In the genomic region with DNA sequence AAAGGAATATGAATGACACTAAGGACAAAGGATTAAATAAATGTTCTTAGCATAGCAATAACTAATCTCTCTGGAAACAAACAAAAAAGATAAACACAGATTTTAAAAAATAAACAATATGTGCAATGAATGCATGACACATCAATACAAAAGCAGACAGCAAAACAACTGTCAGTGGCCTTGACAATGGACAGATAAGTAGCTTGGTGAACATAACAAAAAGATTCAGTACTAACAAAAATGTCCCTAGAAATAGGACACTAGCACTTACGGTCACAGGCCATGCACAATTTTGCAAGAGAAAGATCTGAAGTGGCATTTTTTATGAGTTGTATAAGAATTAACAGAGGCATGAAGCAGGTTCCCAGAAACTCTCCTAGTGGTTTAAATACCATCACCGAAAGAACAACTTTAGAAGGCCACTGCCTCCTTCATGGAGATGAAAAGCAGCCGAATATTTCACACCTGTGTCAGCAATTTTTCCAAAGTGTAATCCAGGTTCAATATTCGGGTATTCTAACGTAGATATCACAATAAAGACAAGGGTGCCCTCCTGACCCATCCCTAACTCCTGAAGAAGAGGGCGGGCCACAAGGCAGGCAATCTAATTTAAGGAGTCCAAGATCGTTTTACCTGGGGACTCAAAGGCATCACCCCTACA, we compare ENCODE assay signal across 16 cellular contexts.
DNase-seq lines count a peak whose midpoint lies in the region; ATAC-seq, FAIRE-seq and TF ChIP-seq lines count a peak whose summit lies in the region.
"Had no signal": no experiment of that assay in that cellular context is flagged by ENCODE, and none has a peak within 500 bp of the region (broad histone marks: within the 10 kb centered on the region; RNA-seq: fewer than 3 reads in every experiment).

No MANE protein-coding gene starts in this region.

- peaks cover 67% of the 10 kb centered on the region for H3K4me1 ChIP-seq in HepG2 (ENCODE audit: insufficient read depth, low read length)
- H3K4me1 ChIP-seq in upper lobe of left lung, result peaks cover 63 to 94% (median 76%) of the 10 kb centered on the region in 4 donors

- peaks cover 38% of the 10 kb centered on the region for H3K36me3 Mint-ChIP-seq in activated T-cell treated with anti-CD3 and anti-CD28 coated beads, Interleukin-2, amount 50 U/mL, for 4 hours (ENCODE audit: insufficient read depth)
- peaks cover 100% of the 10 kb centered on the region for H3K36me3 Mint-ChIP-seq in activated T-helper 17 cell treated with anti-CD3 and anti-CD28 coated beads, Interleukin-2, amount 50 U/mL, for 72 hours (ENCODE audit: low read depth)

- FAIRE-seq in HepG2 (lab: Jason Lieb, UNC), result no peak
- FAIRE-seq: pancreas had no signal

- H3K4me1 Mint-ChIP-seq in activated T-cell treated with anti-CD3 and anti-CD28 coated beads, Interleukin-2, amount 50 U/mL, for 4 hours (ENCODE audit: low read depth), result peaks cover 85% of the 10 kb centered on the region
- peaks cover 53% of the 10 kb centered on the region for H3K4me1 Mint-ChIP-seq in activated T-helper 17 cell treated with anti-CD3 and anti-CD28 coated beads, Interleukin-2, amount 50 U/mL, for 72 hours

- H3K9me3 ChIP-seq in HepG2 (ENCODE audit: low read length), result no peaks in the 10 kb centered on the region
- no peaks in the 10 kb centered on the region for H3K9me3 ChIP-seq in upper lobe of left lung
- H3K9me3 ChIP-seq: heart right ventricle, pancreas had no signal

- peak overlapping the region; percentile 11 for H3K4me2 ChIP-seq in HepG2 (ENCODE audit: low read depth, low read length)

- in situ Hi-C loops in HepG2 (cut with HindIII; ENCODE audit: extremely low pct_ligation_motif_present, low pct_unique_long_range_greater_than_20kb), result no loop called here
- in situ Hi-C loops in ACHN (cut with HindIII; ENCODE audit: low pct_ligation_motif_present, low pct_unique_long_range_greater_than_20kb, low sequenced_read_pairs), result loop anchor here (25.0 kb wide), 1 partner anchor 341 kb away; no protein-coding TSS in a partner anchor

- H2AFZ ChIP-seq in HepG2 (ENCODE audit: low read length), result no peak overlapping the region

- no peak for TF ChIP-seq RAD21 in HepG2 (CRISPR knock-in tag; IDR thresholded peaks at IDR 0.05)

- H3K27ac ChIP-seq in HepG2 (ENCODE audit: extremely low read length, insufficient read depth, low read length) (peak overlapping the region; percentile 24), upper lobe of left lung (peak overlapping the region; percentile 17 to 68 (median 40))
- H3K27ac ChIP-seq: pancreas had no signal

- TF ChIP-seq CTCF in HepG2 (CRISPR knock-in tag; IDR thresholded peaks at IDR 0.05), result no peak
- no peak for TF ChIP-seq CTCF in upper lobe of left lung (IDR thresholded peaks at IDR 0.05)

- no peak overlapping the region for H3K4me3 ChIP-seq in HepG2 (replicated peaks in 1 of 3; ENCODE audit: insufficient read depth in 1 of 3, low read depth in 2 of 3, low read length in 3 of 3)
- no peak overlapping the region for H3K4me3 ChIP-seq in upper lobe of left lung
- H3K4me3 ChIP-seq: heart right ventricle, pancreas had no signal

- H3K27ac Mint-ChIP-seq in activated T-helper 17 cell treated with anti-CD3 and anti-CD28 coated beads, Interleukin-2, amount 50 U/mL, for 72 hours, result peak overlapping the region; percentile 66

- H3K36me3 ChIP-seq in HepG2 (replicated peaks in 1 of 2; ENCODE audit: control insufficient read depth in 1 of 2, insufficient read depth in 2 of 2, low read length in 2 of 2) (peaks cover 0 to 15% of the 10 kb centered on the region in 2 experiments; a peak in 2 of 5 replicates), upper lobe of left lung (peaks cover 0 to 43% (median 14%) of the 10 kb centered on the region in 4 donors)
- H3K36me3 ChIP-seq: pancreas had no signal

- no peak overlapping the region for H3K9ac ChIP-seq in HepG2 (ENCODE audit: insufficient read depth, low read depth, low read length)

- POLR2A ChIA-PET in HepG2 (lab: Yijun Ruan, JAX), result interaction anchor here (1.0 kb wide), 1 partner anchor 10 kb away, joined by 5 read pairs; no protein-coding TSS in a partner anchor

- TF ChIP-seq EP300 in HepG2 (IDR thresholded peaks at IDR 0.05; ENCODE audit: low read depth in 2 of 2, low read length in 2 of 2) (peak in 1 of 2 experiments; percentile 57; a peak in 1 of 4 replicates), HepG2 (CRISPR knock-in tag; IDR thresholded peaks at IDR 0.05; ENCODE audit: borderline replicate concordance) (no peak), upper lobe of left lung (IDR thresholded peaks at IDR 0.05) (peak in 1 of 4 donors; percentile 39)

- intact Hi-C loops in HepG2 (cut with micrococcal nuclease; ENCODE audit: unreplicated experiment), result no loop called here

- CTCF ChIA-PET in HepG2 (lab: Yijun Ruan, JAX; ENCODE audit: low intra/inter-chr PET ratio, low total read pairs), result no interaction called here

- peaks cover 23% of the 10 kb centered on the region for H4K20me1 ChIP-seq in HepG2 (ENCODE audit: insufficient read depth, low read length)

- 90% methylated on average over 7 of the region's 7 CpGs for WGBS in HepG2 (ENCODE audit: low lambda C conversion rate)
- 72 to 76% methylated on average over 7 of the region's 7 CpGs for WGBS in upper lobe of left lung, 2 donors

- DNase-seq in activated T-cell treated with anti-CD3 and anti-CD28 coated beads, Interleukin-2, amount 50 U/mL, for 4 hours, result no peak
- DNase-seq in activated T-cell treated with anti-CD3 and anti-CD28 coated beads for 4 hours (no peak), HepG2 (ENCODE audit: low spot score) (peak; percentile 52), upper lobe of left lung (no peak), ACHN (no peak), GOT3 (lab: John Stamatoyannopoulos, UW) (no peak)
- DNase-seq: activated CD4-positive, alpha-beta T cell treated with anti-CD3 and anti-CD28 coated beads for 1 hour; DMS79; heart right ventricle; Karpas-422; NCI-H1092 treated with DMSO at 0.1 percent for 48 hours; NCI-H2081; pancreas had no signal

- peaks cover 89% of the 10 kb centered on the region for H3K79me2 ChIP-seq in HepG2 (ENCODE audit: insufficient read depth, low read length)

- TF ChIP-seq POLR2A in HepG2 (IDR thresholded peaks at IDR 0.05; ENCODE audit: insufficient read depth in 1 of 2, low read depth in 2 of 2, low read length in 2 of 2), result no peak
- TF ChIP-seq POLR2A in upper lobe of left lung (IDR thresholded peaks at IDR 0.05), result no peak

- no peaks in the 10 kb centered on the region for H3K9me3 Mint-ChIP-seq in activated T-cell treated with anti-CD3 and anti-CD28 coated beads, Interleukin-2, amount 50 U/mL, for 4 hours
- H3K9me3 Mint-ChIP-seq in activated T-helper 17 cell treated with anti-CD3 and anti-CD28 coated beads, Interleukin-2, amount 50 U/mL, for 72 hours, result no peaks in the 10 kb centered on the region
- H3K9me3 Mint-ChIP-seq: stimulated activated naive CD8-positive, alpha-beta T cell treated with anti-CD3 and anti-CD28 coated beads, Interleukin-15, Interleukin-2, amounts not matched to agents 100 ng/mL and 50 ng/mL, for 24 hours had no signal

- H3K27me3 ChIP-seq in HepG2 (ENCODE audit: control insufficient read depth in 1 of 2, insufficient read depth in 2 of 2, low read length in 2 of 2) (no peaks in the 10 kb centered on the region), upper lobe of left lung (no peaks in the 10 kb centered on the region)
- H3K27me3 ChIP-seq: heart right ventricle, pancreas had no signal

- peak overlapping the region; percentile 13 for H3K4me3 Mint-ChIP-seq in activated T-cell treated with anti-CD3 and anti-CD28 coated beads, Interleukin-2, amount 50 U/mL, for 4 hours
- peak overlapping the region; percentile 75 for H3K4me3 Mint-ChIP-seq in activated T-helper 17 cell treated with anti-CD3 and anti-CD28 coated beads, Interleukin-2, amount 50 U/mL, for 72 hours
- H3K4me3 Mint-ChIP-seq: stimulated activated naive CD8-positive, alpha-beta T cell treated with anti-CD3 and anti-CD28 coated beads, Interleukin-15, Interleukin-2, amounts not matched to agents 100 ng/mL and 50 ng/mL, for 24 hours had no signal

- ATAC-seq in activated T-cell treated with anti-CD3 and anti-CD28 coated beads, Interleukin-2, amount 50 U/mL, for 4 hours, result no peak
- no peak for ATAC-seq in activated T-helper 17 cell treated with anti-CD3 and anti-CD28 coated beads, Interleukin-2, amount 50 U/mL, for 72 hours (replicated peaks)
- ATAC-seq in HepG2 (peak; percentile 31; the same call in 1 of the 3 replicates), upper lobe of left lung (ENCODE audit: low FRiP score in 2 of 2) (no peak), HG02938 (IDR thresholded peaks at IDR 0.05; ENCODE audit: unreplicated experiment) (no peak)
- ATAC-seq: heart right ventricle had no signal

- BruUV-seq in HepG2 (replicated peaks; lab: Mats Ljungman, UMichigan), result no TSS peak

- no peaks in the 10 kb centered on the region for H3K27me3 Mint-ChIP-seq in activated T-cell treated with anti-CD3 and anti-CD28 coated beads, Interleukin-2, amount 50 U/mL, for 4 hours (ENCODE audit: low read depth)
- no peaks in the 10 kb centered on the region for H3K27me3 Mint-ChIP-seq in activated T-helper 17 cell treated with anti-CD3 and anti-CD28 coated beads, Interleukin-2, amount 50 U/mL, for 72 hours
- H3K27me3 Mint-ChIP-seq: stimulated activated naive CD8-positive, alpha-beta T cell treated with anti-CD3 and anti-CD28 coated beads, Interleukin-15, Interleukin-2, amounts not matched to agents 100 ng/mL and 50 ng/mL, for 24 hours had no signal

TF ChIP-seq in HepG2, 621 proteins besides CTCF, POLR2A, EP300 and RAD21 (continues in another document):
- no peak for TF ChIP-seq SOX6 (IDR thresholded peaks at IDR 0.05)
- TF ChIP-seq SOX6 (CRISPR knock-in tag; IDR thresholded peaks at IDR 0.05), result peak; percentile 73
